8 cellular contexts compared by ENCODE assay signal in the genomic region with DNA sequence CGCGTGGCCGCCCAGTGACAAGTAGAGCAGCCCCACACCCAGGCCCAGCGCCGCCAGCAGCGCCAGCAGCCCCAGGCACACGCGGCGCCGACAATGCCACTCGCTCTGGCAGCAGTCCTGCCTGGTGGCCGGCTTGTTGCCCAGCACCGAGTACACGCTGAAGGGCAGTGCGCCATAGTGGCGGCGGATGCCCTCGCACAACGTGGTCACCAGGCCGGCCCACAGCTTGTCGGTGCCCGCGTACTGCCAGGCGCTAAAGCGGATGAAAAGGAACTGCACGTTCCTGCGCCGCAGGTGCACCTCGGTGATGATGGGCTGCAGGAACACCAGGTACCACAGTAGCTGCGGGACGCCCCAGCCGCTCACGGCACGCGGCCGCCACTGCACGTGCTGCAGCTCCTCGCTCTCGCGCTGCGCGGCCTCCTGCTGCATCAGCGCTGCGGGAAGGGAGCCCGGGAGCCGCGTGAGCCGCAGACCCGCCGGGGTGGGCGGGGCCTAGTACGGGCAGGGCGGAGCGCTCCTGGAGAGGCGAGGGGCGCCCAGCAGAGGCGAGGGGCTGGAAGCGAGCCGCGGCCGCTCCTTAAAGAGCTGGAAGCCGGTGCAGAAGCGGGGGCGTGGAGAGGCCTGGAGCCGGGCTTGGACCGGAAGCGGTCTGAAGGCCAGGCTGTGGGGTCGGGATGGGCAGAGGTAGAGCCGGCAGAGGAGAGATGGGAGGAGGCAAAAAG. TPM values are rescaled to one million over a fixed set of nuclear protein-coding genes. Genes with fewer than 3 reads are reported as not detected.
DNase-seq lines count a peak whose midpoint lies in the region; ATAC-seq and TF ChIP-seq lines count a peak whose summit lies in the region.

No MANE protein-coding gene starts in this region.

- H3K9me3 ChIP-seq in HUES6 (ENCODE audit: control insufficient read depth, insufficient read depth, low read depth, low read length) (no peaks in the 10 kb centered on the region), ovary (no peaks in the 10 kb centered on the region)

- 1% methylated on average over 67 to 69 of the region's 69 CpGs for WGBS in ovary, 3 donors

- H3K9ac ChIP-seq in HUES6 (ENCODE audit: low read length): no peak overlapping the region

- H3K4me1 ChIP-seq in ACC112 (ENCODE audit: control insufficient read depth, insufficient read depth, low read length, unreplicated experiment) (peaks cover 10% of the 10 kb centered on the region), HUES6 (ENCODE audit: control insufficient read depth, insufficient read depth, low read length) (peaks cover 15% of the 10 kb centered on the region), ovary (ENCODE audit: insufficient read depth) (peaks cover 19% of the 10 kb centered on the region)

- no peaks in the 10 kb centered on the region for H3K79me2 ChIP-seq in ACC112 (ENCODE audit: control insufficient read depth, insufficient read depth, low read length, unreplicated experiment)

- ATAC-seq in HG03571 (IDR thresholded peaks at IDR 0.05; ENCODE audit: unreplicated experiment) (no peak), HG03457 (IDR thresholded peaks at IDR 0.05; ENCODE audit: unreplicated experiment) (no peak)

- no peak for TF ChIP-seq CTCF in ovary (IDR thresholded peaks at IDR 0.05)

- peak; percentile 40 for DNase-seq in activated naive CD4-positive, alpha-beta T cell treated with Interleukin-2 at 50 U/mL for 16 hours
- DNase-seq in head of caudate nucleus (peak in 41 of 42 donors; percentile 19 to 75 (median 56)), ovary (peak; percentile 51 to 78 (median 62)), DMS153 treated with DMSO at 0.1 percent for 48 hours (lab: John Stamatoyannopoulos, UW; ENCODE audit: unreplicated experiment) (no peak)

- intact Hi-C loops in head of caudate nucleus (cut with DNase I) (no loop called here), ovary (cut with DNase I) (no loop called here)

- H3K36me3 ChIP-seq in ACC112 (ENCODE audit: insufficient read depth, low read length): no peaks in the 10 kb centered on the region
- no peaks in the 10 kb centered on the region for H3K36me3 ChIP-seq in HUES6 (ENCODE audit: control insufficient read depth, insufficient read depth, low read length)
- no peaks in the 10 kb centered on the region for H3K36me3 ChIP-seq in ovary

- no peak for TF ChIP-seq EP300 in ovary (IDR thresholded peaks at IDR 0.05)

- H3K4me3 ChIP-seq in ACC112 (ENCODE audit: low read depth, low read length): peak overlapping the region; percentile 73
- peak overlapping the region; percentile 37 for H3K4me3 ChIP-seq in HUES6 (ENCODE audit: low read depth, low read length)
- H3K4me3 ChIP-seq in ovary: peak overlapping the region; percentile 16

- H3K27me3 ChIP-seq in ACC112 (ENCODE audit: insufficient read depth, low read length) (no peaks in the 10 kb centered on the region), HUES6 (ENCODE audit: control insufficient read depth, insufficient read depth, low read length) (peaks cover 41% of the 10 kb centered on the region), ovary (no peaks in the 10 kb centered on the region)

- no peak for TF ChIP-seq POLR2A in ovary (IDR thresholded peaks at IDR 0.05)

- H3K27ac ChIP-seq in ACC112 (ENCODE audit: low read depth, low read length): peak overlapping the region; percentile 70; the same call in 1 of the 2 replicates
- H3K27ac ChIP-seq in HUES6 (ENCODE audit: low read depth, low read length): no peak overlapping the region
- no peak overlapping the region for H3K27ac ChIP-seq in ovary

- H2AFZ ChIP-seq in ACC112 (ENCODE audit: low read length, unreplicated experiment): no peak overlapping the region

RNA-seq across cellular contexts. Expression of a gene that starts 7.3 kb away (rescaled TPM):
- total RNA-seq in ovary: under 1 TPM; 0.15 to 0.57 (median 0.20) TPM
- under 1 TPM in 1 of 2 donors, not detected in 1; 0.11 TPM for polyA plus RNA-seq in ovary

RNA-seq across cellular contexts. Expression of a gene that starts 24.5 kb away (rescaled TPM):
- total RNA-seq in ovary: 10 to 100 TPM; 14.2 to 32.9 (median 23.4) TPM
- polyA plus RNA-seq in ovary: 10 to 100 TPM in 1 of 2 donors, 1 to 10 TPM in 1; 1.8 to 33.7 TPM

RNA-seq across cellular contexts. Expression of a gene that starts 25.1 kb away (rescaled TPM):
- 10 to 100 TPM in 4 of 7 donors, 1 to 10 TPM in 3; 4.1 to 12.6 (median 11.9) TPM for total RNA-seq in ovary
- 10 to 100 TPM in 1 of 2 donors, 1 to 10 TPM in 1; 5.2 to 11.3 TPM for polyA plus RNA-seq in ovary

Comparison
In these comparisons a context has a peak if more than half of its experiments do, and no peak if none do; other contexts are left out.
1. H3K4me3 ChIP-seq: peak in every context shown above with its lines; median percentile 73 in ACC112; 37 in HUES6; 16 in ovary.